ENCODE assay signal across 1 cellular context in genomic region chr19:18002347-18002850, GRCh38.
TF ChIP-seq lines count a peak whose summit lies in the region.

No MANE protein-coding gene starts in this region.

TF ChIP-seq in K562, 482 proteins besides CTCF, POLR2A, EP300 and RAD21 (continued from another document):
- TF ChIP-seq ZNF395 (CRISPR knock-in tag; IDR thresholded peaks at IDR 0.05) = no peak
- no peak for TF ChIP-seq NCOA6 (IDR thresholded peaks at IDR 0.05)
- no peak for TF ChIP-seq PHB (CRISPR knock-in tag; IDR thresholded peaks at IDR 0.05)
- no peak for TF ChIP-seq PURB (CRISPR knock-in tag; IDR thresholded peaks at IDR 0.05; ENCODE audit: low read depth)
- no peak for TF ChIP-seq ARID4B (CRISPR knock-in tag; IDR thresholded peaks at IDR 0.05)
- TF ChIP-seq THRAP3 (IDR thresholded peaks at IDR 0.05; ENCODE audit: borderline replicate concordance) = no peak
- TF ChIP-seq ZNF696 (CRISPR knock-in tag; conservative IDR thresholded peaks at IDR 0.05) = no peak
- TF ChIP-seq ZNF408 (CRISPR knock-in tag; IDR thresholded peaks at IDR 0.05; ENCODE audit: low read depth) = no peak
- TF ChIP-seq TBL1XR1 (IDR thresholded peaks at IDR 0.05; ENCODE audit: low read length in 2 of 2) = no peak
- TF ChIP-seq HMG20B (CRISPR knock-in tag; IDR thresholded peaks at IDR 0.05) = no peak
- TF ChIP-seq ZBTB9 (CRISPR knock-in tag; IDR thresholded peaks at IDR 0.05) = no peak
- peak; percentile 77 for TF ChIP-seq HDAC2 (IDR thresholded peaks at IDR 0.05)
- no peak for TF ChIP-seq CCAR2 (IDR thresholded peaks at IDR 0.05; ENCODE audit: low read depth, low read length)
- TF ChIP-seq NELFE (IDR thresholded peaks at IDR 0.05; ENCODE audit: insufficient read depth, insufficient read length) = no peak
- 0 out of 2 replicates have a peak, but pooled peaks have one; percentile 83 for TF ChIP-seq PTBP1 (IDR thresholded peaks at IDR 0.05; ENCODE audit: low read depth, low read length)
- TF ChIP-seq ZNF197 (CRISPR knock-in tag; IDR thresholded peaks at IDR 0.05; ENCODE audit: low read depth) = no peak
- no peak for TF ChIP-seq HNRNPK (IDR thresholded peaks at IDR 0.05; ENCODE audit: low read depth, low read length, poor library complexity, severe bottlenecking)
- no peak for TF ChIP-seq RBM22 (IDR thresholded peaks at IDR 0.05; ENCODE audit: low read depth, low read length, poor library complexity, severe bottlenecking)
- TF ChIP-seq ZNF764 (CRISPR knock-in tag; IDR thresholded peaks at IDR 0.05; ENCODE audit: low read depth) = no peak
- peak in 1 of 2 experiments; percentile 82; a peak in 2 of 4 replicates for TF ChIP-seq RCOR1 (IDR thresholded peaks at IDR 0.05; ENCODE audit: borderline replicate concordance in 1 of 2, low read depth in 2 of 2, low read length in 2 of 2)
- TF ChIP-seq NBN (IDR thresholded peaks at IDR 0.05; ENCODE audit: low read depth) = no peak
- no peak for TF ChIP-seq ZFP1 (CRISPR knock-in tag; IDR thresholded peaks at IDR 0.05)
- TF ChIP-seq POLR3G (IDR thresholded peaks at IDR 0.05; ENCODE audit: extremely low read depth, insufficient read length, insufficient replicate concordance) = no peak
- TF ChIP-seq PCBP1 (IDR thresholded peaks at IDR 0.05; ENCODE audit: low read depth, low read length, poor library complexity, severe bottlenecking) = peak; percentile 19
- TF ChIP-seq ZNF324 (CRISPR knock-in tag; IDR thresholded peaks at IDR 0.05) = no peak
- no peak for TF ChIP-seq ZNF77 (CRISPR knock-in tag; IDR thresholded peaks at IDR 0.05)
- no peak for TF ChIP-seq ZBTB8A (IDR thresholded peaks at IDR 0.05; ENCODE audit: partially characterized antibody)
- no peak for TF ChIP-seq SMARCA4 (IDR thresholded peaks at IDR 0.05)
- TF ChIP-seq STAT5B (CRISPR knock-in tag; IDR thresholded peaks at IDR 0.05) = no peak
- TF ChIP-seq GABPB1 (CRISPR knock-in tag; IDR thresholded peaks at IDR 0.05) = peak; percentile 11; the same call in 1 of the 2 replicates
- TF ChIP-seq ETV6 (IDR thresholded peaks at IDR 0.05; ENCODE audit: borderline replicate concordance in 1 of 2, low read depth in 2 of 2, low read length in 1 of 2) = no peak
- no peak for TF ChIP-seq ETV6 (CRISPR knock-in tag; IDR thresholded peaks at IDR 0.05; ENCODE audit: borderline replicate concordance)
- no peak for TF ChIP-seq HLTF (IDR thresholded peaks at IDR 0.05)
- peak; percentile 70 for TF ChIP-seq ZBTB33 (CRISPR knock-in tag; IDR thresholded peaks at IDR 0.05)
- no peak for TF ChIP-seq ZFPM2 (CRISPR knock-in tag; IDR thresholded peaks at IDR 0.05)
- TF ChIP-seq ATF4 (CRISPR knock-in tag; IDR thresholded peaks at IDR 0.05) = no peak
- no peak for TF ChIP-seq RBM17 (IDR thresholded peaks at IDR 0.05; ENCODE audit: borderline replicate concordance, low read depth, low read length)
- no peak for TF ChIP-seq HSF4 (CRISPR knock-in tag; IDR thresholded peaks at IDR 0.05; ENCODE audit: borderline replicate concordance)
- no peak for TF ChIP-seq ZNF384 (IDR thresholded peaks at IDR 0.05; ENCODE audit: low read depth, low read length)
- TF ChIP-seq POLR2AphosphoS2 (IDR thresholded peaks at IDR 0.05; ENCODE audit: low read length) = no peak
- TF ChIP-seq MTA3 (IDR thresholded peaks at IDR 0.05; ENCODE audit: borderline replicate concordance) = no peak
- no peak for TF ChIP-seq NONO (IDR thresholded peaks at IDR 0.05; ENCODE audit: low read depth in 2 of 2, low read length in 1 of 2)
- TF ChIP-seq MED1 (CRISPR knock-in tag; IDR thresholded peaks at IDR 0.05; ENCODE audit: borderline replicate concordance) = no peak
- TF ChIP-seq BCOR (IDR thresholded peaks at IDR 0.05) = peak; percentile 99
- no peak for TF ChIP-seq CBX5 (IDR thresholded peaks at IDR 0.05; ENCODE audit: borderline replicate concordance, low read depth)
- no peak for TF ChIP-seq FOXA1 (IDR thresholded peaks at IDR 0.05; ENCODE audit: borderline replicate concordance)
- no peak for TF ChIP-seq MCM5 (IDR thresholded peaks at IDR 0.05; ENCODE audit: low read depth)
- peak; percentile 96 for TF ChIP-seq ADNP (tag; IDR thresholded peaks at IDR 0.05)
- TF ChIP-seq JUN (IDR thresholded peaks at IDR 0.05; ENCODE audit: borderline replicate concordance, low read depth, low read length) = no peak
- no peak for TF ChIP-seq JUN (CRISPR knock-in tag; IDR thresholded peaks at IDR 0.05; ENCODE audit: borderline replicate concordance)
- no peak for TF ChIP-seq NR2C1 (IDR thresholded peaks at IDR 0.05)
- TF ChIP-seq NR2C1 (tag; IDR thresholded peaks at IDR 0.05) = no peak
- TF ChIP-seq ZNF174 (CRISPR knock-in tag; IDR thresholded peaks at IDR 0.05) = no peak
- no peak for TF ChIP-seq EP400 (IDR thresholded peaks at IDR 0.05)
- no peak for TF ChIP-seq BCLAF1 (IDR thresholded peaks at IDR 0.05; ENCODE audit: borderline replicate concordance in 1 of 2, control insufficient read depth in 1 of 2, low read depth in 2 of 2, low read length in 1 of 2)
- peak; percentile 87 for TF ChIP-seq CHD4 (IDR thresholded peaks at IDR 0.05; ENCODE audit: insufficient read depth, insufficient replicate concordance, low read depth, low read length, poor library complexity, severe bottlenecking)
